ENCODE assay signal across 8 cellular contexts in the genomic region with DNA sequence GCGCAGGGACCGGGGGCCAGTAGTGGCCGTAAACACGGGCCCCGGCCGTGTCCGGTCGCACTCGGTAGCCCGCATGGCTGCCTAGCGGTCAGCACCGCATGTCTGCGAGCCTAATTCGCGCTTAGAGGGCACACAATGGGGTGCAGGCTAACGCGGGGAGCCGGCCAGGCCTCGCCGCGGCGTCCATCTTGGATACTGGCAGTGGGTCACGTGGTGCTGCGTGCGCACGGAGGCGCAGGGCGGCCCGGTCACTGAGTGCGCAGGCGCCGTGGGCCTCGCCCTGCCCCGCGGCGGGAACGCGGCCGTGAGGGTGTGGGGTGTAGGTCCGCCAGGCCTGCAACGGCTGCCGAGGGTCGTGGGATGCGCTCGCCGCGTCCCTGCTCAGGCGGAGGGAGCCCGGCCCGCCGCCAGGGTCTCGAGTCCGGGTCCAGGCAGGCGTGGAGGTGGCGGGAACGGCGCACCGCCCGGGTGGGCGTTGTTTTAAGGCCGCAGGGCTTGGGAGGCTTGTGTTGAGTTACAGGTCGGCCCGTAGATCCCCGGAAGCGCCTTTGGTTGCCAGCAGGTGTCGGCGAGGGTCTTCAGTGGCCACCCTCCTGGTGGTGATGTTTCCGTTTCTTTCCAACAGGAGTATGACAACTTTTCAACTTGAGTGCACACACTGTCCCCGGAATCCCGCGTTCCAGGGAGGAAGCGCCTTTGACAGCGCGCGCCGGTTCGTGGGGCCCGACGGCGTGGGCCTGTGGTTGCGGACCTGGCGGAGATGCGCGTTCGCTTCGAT. TPM values are rescaled to one million over a fixed set of nuclear protein-coding genes. Genes with fewer than 3 reads are reported as not detected.
DNase-seq lines count a peak whose midpoint lies in the region; ATAC-seq and TF ChIP-seq lines count a peak whose summit lies in the region.

No MANE protein-coding gene starts in this region.

- DNase-seq in GM06990 (ENCODE audit: extremely low read depth, insufficient read length) (peak; percentile 98), HCT116 (ENCODE audit: low read depth, low spot score) (peak; percentile 87), MM.1S (peak; percentile 94), SHP77 (lab: John Stamatoyannopoulos, UW) (peak; percentile 81 to 92), non-pigmented ciliary epithelial cell (ENCODE audit: low read depth) (peak; percentile 48), substantia nigra (lab: John Stamatoyannopoulos, UW) (peak; percentile 76 to 100 (median 95))
- DNase-seq in activated naive CD4-positive, alpha-beta T cell treated with Interleukin-2 at 50 U/mL for 16 hours = peak; percentile 93

- POLR2A ChIA-PET in HCT116 (lab: Charles Lee) = interaction anchor here (0.6 to 1.2 kb wide), 5 partner anchors 152 to 620 kb away, joined by 3 to 6 read pairs (median 4); no protein-coding TSS in a partner anchor

- H3K4me2 ChIP-seq in HCT116 (ENCODE audit: low read length) (peak overlapping the region; percentile 90), MM.1S (ENCODE audit: low read depth, low read length) (peak overlapping the region; percentile 80)

- WGBS in gastroesophageal sphincter (ENCODE audit: low coverage in 1 of 2), 2 donors = 0% methylated on average over 5 of the region's 86 CpGs; no CpG with 5 or more reads in 1 of the 2 donors

- H3K36me3 ChIP-seq in GM06990 (ENCODE audit: control insufficient read depth, insufficient read depth, low read length) = no peaks in the 10 kb centered on the region
- H3K36me3 ChIP-seq in HCT116 (ENCODE audit: control insufficient read depth in 1 of 2, insufficient read depth in 2 of 2, low read length in 2 of 2) = no peaks in the 10 kb centered on the region
- no peaks in the 10 kb centered on the region for H3K36me3 ChIP-seq in MM.1S (replicated peaks; ENCODE audit: insufficient read depth, low read length)
- H3K36me3 ChIP-seq in gastroesophageal sphincter = no peaks in the 10 kb centered on the region

- RAD21 ChIA-PET in HCT116 (lab: Charles Lee; ENCODE audit: low non-redundant PET in 1 of 2, low total read pairs in 2 of 2, uncharacterized antibody in 2 of 2, unreplicated experiment in 2 of 2) = no interaction called here

- peak overlapping the region; percentile 94 for H3K27ac ChIP-seq in HCT116 (ENCODE audit: low read depth, low read length)
- peak overlapping the region; percentile 87 for H3K27ac ChIP-seq in MM.1S (ENCODE audit: low read length)
- peak overlapping the region; percentile 96 to 99 (median 98) for H3K27ac ChIP-seq in gastroesophageal sphincter
- peak overlapping the region; percentile 100 for H3K27ac ChIP-seq in substantia nigra (ENCODE audit: low read depth, low read length, poor library complexity, severe bottlenecking)

- H3K4me1 ChIP-seq in HCT116 (ENCODE audit: control insufficient read depth in 1 of 2, insufficient read depth in 2 of 2, low read length in 2 of 2) = peaks cover 16 to 27% of the 10 kb centered on the region in 2 experiments
- H3K4me1 ChIP-seq in MM.1S (ENCODE audit: low read length) = no peaks in the 10 kb centered on the region
- H3K4me1 ChIP-seq in gastroesophageal sphincter = peaks cover 0 to 41% (median 7%) of the 10 kb centered on the region in 3 donors

- H4K20me1 ChIP-seq in HCT116 (ENCODE audit: insufficient read depth) (no peaks in the 10 kb centered on the region), MM.1S (ENCODE audit: insufficient read depth, low read length) (no peaks in the 10 kb centered on the region)

- intact Hi-C loops in HCT116 (cut with micrococcal nuclease) = loop anchor here (5.0 kb wide), 1 partner anchor 154 kb away; no protein-coding TSS in a partner anchor

- H3K27me3 ChIP-seq in GM06990 (replicated peaks; ENCODE audit: control insufficient read depth, insufficient read depth, low read length) (no peaks in the 10 kb centered on the region), HCT116 (ENCODE audit: insufficient read depth, low read length) (no peaks in the 10 kb centered on the region), MM.1S (replicated peaks; ENCODE audit: insufficient read depth, low read length) (no peaks in the 10 kb centered on the region), gastroesophageal sphincter (no peaks in the 10 kb centered on the region)

- TSS peak; percentile 90 for BruUV-seq in HCT116 (replicated peaks; lab: Mats Ljungman, UMichigan)

- peaks cover 8% of the 10 kb centered on the region for H3F3A ChIP-seq in MM.1S (ENCODE audit: insufficient read depth, low read length)

- H3K9me3 ChIP-seq in HCT116 (ENCODE audit: control insufficient read depth in 1 of 2, insufficient read depth in 1 of 2, low read depth in 1 of 2, low read length in 2 of 2) (no peaks in the 10 kb centered on the region), MM.1S (replicated peaks; ENCODE audit: insufficient read depth, low read length) (no peaks in the 10 kb centered on the region), gastroesophageal sphincter (no peaks in the 10 kb centered on the region)

- H3K9ac ChIP-seq in HCT116 (ENCODE audit: low read length) = peak overlapping the region; percentile 92
- peak overlapping the region; percentile 97 for H3K9ac ChIP-seq in MM.1S (ENCODE audit: low read length)

- H3K79me2 ChIP-seq in HCT116 (ENCODE audit: insufficient read depth, low read length) (peaks cover 34% of the 10 kb centered on the region), MM.1S (ENCODE audit: low read length) (peaks cover 32% of the 10 kb centered on the region)

- H2AFZ ChIP-seq in HCT116 (ENCODE audit: low read depth, low read length, poor library complexity, severe bottlenecking) = no peak overlapping the region
- peak overlapping the region; percentile 52 for H2AFZ ChIP-seq in MM.1S (ENCODE audit: low read length)

- peak; percentile 68 for ATAC-seq in HCT116
- peak; percentile 83 for ATAC-seq in gastroesophageal sphincter

- TF ChIP-seq CTCF in GM06990 (IDR thresholded peaks at IDR 0.05; ENCODE audit: insufficient read depth, low read length, poor library complexity, severe bottlenecking) = peak; percentile 3
- no peak for TF ChIP-seq CTCF in HCT116 (IDR thresholded peaks at IDR 0.05 in 2 of 3, conservative IDR thresholded peaks at IDR 0.05 in 1 of 3; ENCODE audit: borderline replicate concordance in 1 of 3, insufficient read depth in 1 of 3, low read depth in 2 of 3, low read length in 2 of 3)
- TF ChIP-seq CTCF in MM.1S (IDR thresholded peaks at IDR 0.05; ENCODE audit: low read length) = no peak
- TF ChIP-seq CTCF in gastroesophageal sphincter (IDR thresholded peaks at IDR 0.05) = peak in 3 of 4 experiments; percentile 28 to 38 (median 36)

- CTCF ChIA-PET in HCT116 (lab: Charles Lee) = interaction anchor here (1.0 kb wide), 1 partner anchor 11 kb away, joined by 3 read pairs; no protein-coding TSS in a partner anchor

- TF ChIP-seq POLR2A in HCT116 (IDR thresholded peaks at IDR 0.05; ENCODE audit: borderline replicate concordance, extremely low read depth, insufficient read depth, insufficient read length) (no peak), gastroesophageal sphincter (IDR thresholded peaks at IDR 0.05) (peak; percentile 99)

- 0 out of 2 replicates have a peak, but pooled peaks have one; percentile 43 for TF ChIP-seq RAD21 in HCT116 (IDR thresholded peaks at IDR 0.05; ENCODE audit: low read depth)

- TF ChIP-seq EP300 in gastroesophageal sphincter (IDR thresholded peaks at IDR 0.05) = no peak

- H3K9me2 ChIP-seq in HCT116 (ENCODE audit: insufficient read depth) (no peaks in the 10 kb centered on the region), MM.1S (replicated peaks; ENCODE audit: insufficient read depth, low read length) (no peaks in the 10 kb centered on the region)

- H3K4me3 ChIP-seq in GM06990 (replicated peaks; ENCODE audit: low read depth, low read length) (peak overlapping the region; percentile 90), HCT116 (replicated peaks in 1 of 2; ENCODE audit: low read depth in 1 of 2, low read length in 2 of 2) (peak overlapping the region; percentile 64 to 76), MM.1S (ENCODE audit: low read length) (peak overlapping the region; percentile 74), gastroesophageal sphincter (peak overlapping the region; percentile 66 to 77)

TF ChIP-seq in HCT116, 20 proteins besides CTCF, POLR2A, EP300 and RAD21 (continues in another document):
- TF ChIP-seq ZFX (IDR thresholded peaks at IDR 0.05) (peak; percentile 94), SIN3A (IDR thresholded peaks at IDR 0.05; ENCODE audit: low read depth) (peak; percentile 89; the same call in 1 of the 2 replicates), JUND (IDR thresholded peaks at IDR 0.05) (no peak), YY1 (IDR thresholded peaks at IDR 0.05; ENCODE audit: extremely low read depth, insufficient replicate concordance, low read depth, low read length) (peak; percentile 98), EZH2phosphoT487 (IDR thresholded peaks at IDR 0.05; ENCODE audit: borderline replicate concordance) (no peak), ZBTB33 (IDR thresholded peaks at IDR 0.05; ENCODE audit: extremely low read depth, insufficient replicate concordance, low read length) (peak; percentile 20), SP1 (IDR thresholded peaks at IDR 0.05; ENCODE audit: low read depth) (peak; percentile 30; the same call in 1 of the 2 replicates), FOSL1 (IDR thresholded peaks at IDR 0.05; ENCODE audit: low read depth) (no peak), POLR2AphosphoS5 (IDR thresholded peaks at IDR 0.05; ENCODE audit: low read depth, low read length) (peak; percentile 95), EGR1 (IDR thresholded peaks at IDR 0.05; ENCODE audit: low read depth) (peak; percentile 62), CBX3 (IDR thresholded peaks at IDR 0.05; ENCODE audit: low read depth) (peak; percentile 46; the same call in 1 of the 2 replicates)
- TF ChIP-seq, protein P1, sequence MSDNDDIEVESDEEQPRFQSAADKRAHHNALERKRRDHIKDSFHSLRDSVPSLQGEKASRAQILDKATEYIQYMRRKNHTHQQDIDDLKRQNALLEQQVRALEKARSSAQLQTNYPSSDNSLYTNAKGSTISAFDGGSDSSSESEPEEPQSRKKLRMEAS (IDR thresholded peaks at IDR 0.05) = peak; percentile 98

RNA-seq across cellular contexts. Expression of gene HDAC4, which starts 0.8 kb away (rescaled TPM):
- total RNA-seq in HCT116 (2021; ENCODE audit: unreplicated experiment) = 47.6 TPM
- 11.0 and 13.8 TPM in 2 replicates for polyA plus RNA-seq in HCT116 (2012)
- 100 to 1,000 TPM in 1 of 4 donors, 10 to 100 TPM in 3; 41.3 to 104 (median 85.8) TPM for total RNA-seq in gastroesophageal sphincter

Comparison
In these comparisons a context has a peak if more than half of its experiments do, and no peak if none do; other contexts are left out.
1. Peak in every context shown above with its lines: DNase-seq, ATAC-seq, H3K4me3 ChIP-seq and H3K27ac ChIP-seq.
2. DNase-seq: peak in every context shown above with its lines; median percentile 98 in GM06990; 95 in substantia nigra; 94 in MM.1S; 93 in activated naive CD4-positive, alpha-beta T cell treated with Interleukin-2 at 50 U/mL for 16 hours; 87 in HCT116; 86 in SHP77; 48 in non-pigmented ciliary epithelial cell.
3. CTCF ChIP-seq: peak in GM06990 (single experiment) and gastroesophageal sphincter (3 of 4); none in HCT116 (0 of 3) and MM.1S (single experiment).